Comparison of ENCODE assay signal across 8 cellular contexts in the genomic region with DNA sequence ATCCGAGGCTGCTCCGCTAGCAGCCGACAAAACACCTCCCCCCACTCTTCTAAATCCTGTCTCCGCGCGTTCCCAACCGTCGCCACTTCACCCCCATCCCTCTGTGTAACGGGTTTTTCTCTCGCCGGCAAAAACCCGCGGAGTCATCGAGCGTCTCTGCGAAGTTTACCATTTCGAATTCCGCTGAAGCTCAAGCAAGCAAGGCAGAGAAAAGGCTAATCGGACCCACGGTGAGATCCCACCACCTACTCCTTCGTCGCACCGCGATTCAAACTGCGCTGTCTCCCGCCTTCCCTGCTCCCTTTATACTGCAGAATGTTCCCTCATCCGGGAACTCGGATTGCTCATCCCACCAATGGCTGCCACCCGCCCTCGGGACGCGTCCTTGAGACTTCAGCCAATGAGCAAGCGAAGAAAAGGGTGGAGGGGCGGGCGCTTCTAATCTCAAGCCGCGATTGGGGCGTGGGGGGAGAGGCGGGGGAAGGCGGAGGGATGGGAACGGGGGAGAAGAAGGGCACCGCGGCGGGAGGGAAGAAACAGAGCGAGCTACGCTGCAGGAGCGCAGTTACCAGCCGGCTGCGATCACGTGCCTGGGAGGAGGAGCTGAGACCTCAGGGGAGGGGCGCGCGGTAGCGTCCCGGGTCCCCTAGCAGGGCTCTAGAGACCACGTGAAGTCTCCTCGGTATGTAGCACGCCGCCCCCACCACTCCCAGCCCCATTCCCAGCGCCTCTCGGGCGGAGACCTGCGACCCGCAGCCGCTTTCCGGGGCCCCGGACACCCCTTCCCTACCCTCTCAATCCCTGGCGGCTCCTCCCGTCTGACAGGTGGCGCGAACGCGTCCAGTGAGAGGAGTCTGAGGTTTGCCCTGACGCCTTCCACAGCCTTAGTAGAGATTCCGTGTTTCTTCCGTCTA. TPM values are rescaled to one million over a fixed set of nuclear protein-coding genes. Genes with fewer than 3 reads are reported as not detected.
DNase-seq lines count a peak whose midpoint lies in the region; ATAC-seq and TF ChIP-seq lines count a peak whose summit lies in the region.

A gene (minus strand): TSS at position 277 of the 914 bp plus-strand sequence. CDS start 105 bp downstream, at position 172.

- H3K9me3 ChIP-seq in T-helper 17 cell (ENCODE audit: control insufficient read depth, low read length, poor library complexity, severe bottlenecking) (no peaks in the 10 kb centered on the region), prostate gland (no peaks in the 10 kb centered on the region)

- H3K4me1 Mint-ChIP-seq in T-helper 17 cell = peaks cover 15% of the 10 kb centered on the region

- H3K36me3 Mint-ChIP-seq in T-helper 17 cell (ENCODE audit: low read depth) = peaks cover 4% of the 10 kb centered on the region

- H3K27me3 Mint-ChIP-seq in T-helper 17 cell = no peaks in the 10 kb centered on the region

- H3K27me3 ChIP-seq in prostate gland (replicated peaks; ENCODE audit: insufficient read depth) = no peaks in the 10 kb centered on the region

- TF ChIP-seq POLR2A in prostate gland (IDR thresholded peaks at IDR 0.05) = peak; percentile 76

- peak; percentile 94 for DNase-seq in NCI-H1694 treated with DMSO at 0.1 percent for 48 hours (lab: John Stamatoyannopoulos, UW)
- DNase-seq in T-helper 17 cell = peak; percentile 91 to 98 (median 95)
- DNase-seq in left ventricle myocardium superior = peak; percentile 98
- peak; percentile 99 for DNase-seq in prostate gland (ENCODE audit: low spot score)

- H3K36me3 ChIP-seq in prostate gland = no peaks in the 10 kb centered on the region
- H3K36me3 ChIP-seq in urinary bladder (ENCODE audit: insufficient read depth) = no peaks in the 10 kb centered on the region

- WGBS in prostate gland = 1% methylated on average over 73 of the region's 76 CpGs
- under 1% methylated on average over 76 of the region's 76 CpGs for WGBS in urinary bladder

- ATAC-seq in GM18499 (IDR thresholded peaks at IDR 0.05; ENCODE audit: insufficient read depth, unreplicated experiment) (peak; percentile 48), HG02938 (IDR thresholded peaks at IDR 0.05; ENCODE audit: unreplicated experiment) (peak; percentile 50), T-helper 17 cell (peak; percentile 77), left ventricle myocardium superior (peak; percentile 91)

- H3K27ac Mint-ChIP-seq in T-helper 17 cell = no peak within 1 kb of the TSS

- H3K4me3 ChIP-seq in prostate gland (peak within 1 kb of the TSS; percentile 72 to 82), urinary bladder (ENCODE audit: low read depth, low read length) (peak within 1 kb of the TSS; percentile 85)

- H3K4me3 Mint-ChIP-seq in T-helper 17 cell = no peak within 1 kb of the TSS

- H3K27ac ChIP-seq in angular gyrus (ENCODE audit: low read depth, low read length) (peak within 1 kb of the TSS; percentile 91), prostate gland (peak within 1 kb of the TSS; percentile 94 to 97), urinary bladder (ENCODE audit: low read depth) (peak within 1 kb of the TSS; percentile 69)

- peak in 1 of 4 experiments; percentile 9 for TF ChIP-seq CTCF in prostate gland (IDR thresholded peaks at IDR 0.05)

- peaks cover 6% of the 10 kb centered on the region for H3K4me1 ChIP-seq in prostate gland (replicated peaks)
- H3K4me1 ChIP-seq in urinary bladder (ENCODE audit: insufficient read depth) = no peaks in the 10 kb centered on the region

- intact Hi-C loops in left ventricle myocardium superior (cut with micrococcal nuclease) (loop anchor here (5.0 kb wide), 2 partner anchors 58 to 388 kb away; a partner anchor contains a TSS), prostate gland (cut with DNase I) (loop anchor here (2.0 to 5.0 kb wide), 3 partner anchors 55 to 387 kb away; a partner anchor contains a TSS)

RNA-seq across cellular contexts. Expression of the gene that starts here (rescaled TPM):
- total RNA-seq in T-helper 17 cell = 100 to 1,000 TPM; 105 to 107 TPM
- 83.0 TPM for total RNA-seq in left ventricle myocardium superior
- total RNA-seq in prostate gland = 100 to 1,000 TPM; 148 to 157 TPM
- 204 TPM for total RNA-seq in urinary bladder
- 358 TPM for polyA plus RNA-seq in urinary bladder

Comparison
In these comparisons a context has a peak if more than half of its experiments do, and no peak if none do; other contexts are left out.
1. Peak in every context shown above with its lines: DNase-seq, ATAC-seq, H3K4me3 ChIP-seq and H3K27ac ChIP-seq.